In the genomic region with DNA sequence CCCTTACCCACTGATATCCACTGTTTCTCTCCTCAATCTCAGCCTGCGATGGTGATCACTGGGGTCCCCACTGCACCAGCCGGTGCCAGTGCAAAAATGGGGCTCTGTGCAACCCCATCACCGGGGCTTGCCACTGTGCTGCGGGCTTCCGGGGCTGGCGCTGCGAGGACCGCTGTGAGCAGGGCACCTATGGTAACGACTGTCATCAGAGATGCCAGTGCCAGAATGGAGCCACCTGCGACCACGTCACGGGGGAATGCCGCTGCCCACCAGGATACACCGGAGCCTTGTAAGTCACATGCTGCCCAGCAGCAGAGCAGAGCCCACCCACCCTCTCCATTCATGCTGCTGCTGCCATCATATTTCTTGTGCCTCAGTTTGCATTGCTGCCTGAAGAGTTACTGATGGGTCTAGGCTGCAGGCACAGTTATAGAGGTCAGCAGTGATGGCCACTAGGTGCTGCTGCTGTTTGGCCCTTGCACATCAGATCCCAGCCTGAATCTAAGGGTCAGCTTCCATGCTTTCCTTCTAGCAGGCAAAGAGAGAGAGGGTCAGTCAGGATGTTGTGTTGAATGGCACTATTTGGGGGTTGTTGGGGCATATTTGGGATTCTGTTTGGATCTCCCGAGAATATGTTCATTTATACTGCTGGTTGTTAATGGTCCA, we compare ENCODE assay signal across 23 cellular contexts.
DNase-seq lines count a peak whose midpoint lies in the region; ATAC-seq and TF ChIP-seq lines count a peak whose summit lies in the region.
"Had no signal": no experiment of that assay in that cellular context is flagged by ENCODE, and none has a peak within 500 bp of the region (broad histone marks: within the 10 kb centered on the region; RNA-seq: fewer than 3 reads in every experiment).

No MANE protein-coding gene starts in this region.

- no peak overlapping the region for H3K9ac ChIP-seq in mesendoderm (ENCODE audit: low read length)

- no peaks in the 10 kb centered on the region for H3K9me3 Mint-ChIP-seq in endothelial cell (ENCODE audit: unreplicated experiment)
- H3K9me3 Mint-ChIP-seq: activated T-cell treated with anti-CD3 and anti-CD28 coated beads, Interleukin-2, amount 50 U/mL, for 24 hours; brain; neural crest cell had no signal

- H3K56ac ChIP-seq in mesendoderm (ENCODE audit: low read length), result no peak overlapping the region

- peak; percentile 34 for DNase-seq in HT-29 (ENCODE audit: low spot score)
- DNase-seq in choroid plexus epithelial cell (ENCODE audit: low read depth), result no peak
- DNase-seq in mesendoderm, result peak; percentile 8
- no peak for DNase-seq in RWPE1 (ENCODE audit: low spot score)
- DNase-seq in midbrain (lab: John Stamatoyannopoulos, UW), result no peak
- no peak for DNase-seq in endothelial cell (ENCODE audit: low spot score)
- DNase-seq: activated CD4-positive, alpha-beta T cell treated with anti-CD3 and anti-CD28 coated beads for 4 hours; activated naive CD4-positive, alpha-beta T cell; activated T-cell treated with anti-CD3 and anti-CD28 coated beads, Interleukin-2, amount 50 U/mL, for 24 hours; HCEC 1CT; heart left ventricle; KG1; MM.1S; NCI-H2081 treated with DMSO at 0.1 percent for 48 hours; NCI-H226; stimulated activated naive CD4-positive, alpha-beta T cell had no signal

- no peak for ATAC-seq in GM21723 (IDR thresholded peaks at IDR 0.05; ENCODE audit: unreplicated experiment)
- ATAC-seq: heart left ventricle had no signal

- no peaks in the 10 kb centered on the region for H3K79me2 ChIP-seq in mesendoderm (ENCODE audit: control insufficient read depth, insufficient read depth, low read length)

- no peak overlapping the region for H2BK120ac ChIP-seq in mesendoderm (ENCODE audit: low read depth, low read length)

- H3K4me1 Mint-ChIP-seq in endothelial cell (ENCODE audit: unreplicated experiment), result peaks cover 3% of the 10 kb centered on the region

- no peaks in the 10 kb centered on the region for H3K36me3 Mint-ChIP-seq in endothelial cell (ENCODE audit: low read depth, unreplicated experiment)

- H3K27ac Mint-ChIP-seq in endothelial cell (ENCODE audit: unreplicated experiment), result no peak overlapping the region
- H3K27ac Mint-ChIP-seq: activated T-cell treated with anti-CD3 and anti-CD28 coated beads, Interleukin-2, amount 50 U/mL, for 24 hours had no signal

- H2AK5ac ChIP-seq in mesendoderm (ENCODE audit: low read length), result no peak overlapping the region

- POLR2A ChIA-PET in RWPE1 (lab: Yijun Ruan, JAX; ENCODE audit: low non-redundant PET), result no interaction called here

- no peak overlapping the region for H2BK5ac ChIP-seq in mesendoderm (ENCODE audit: low read length)

- no peaks in the 10 kb centered on the region for H3K27me3 Mint-ChIP-seq in endothelial cell (ENCODE audit: unreplicated experiment)

- WGBS in mesendoderm (ENCODE audit: extremely low coverage, insufficient coverage, low lambda C conversion rate), result no CpG with 5 or more reads among the region's 15 CpGs

- H3K23ac ChIP-seq in mesendoderm (ENCODE audit: low read length), result no peak overlapping the region

- H3K18ac ChIP-seq in mesendoderm (ENCODE audit: low read length), result no peak overlapping the region

- H3K4me1 ChIP-seq in mesendoderm (ENCODE audit: control insufficient read depth, low read depth, low read length), result no peaks in the 10 kb centered on the region
- H3K4me1 ChIP-seq: SJSA1 had no signal

- no peak overlapping the region for H2BK15ac ChIP-seq in mesendoderm (replicated peaks; ENCODE audit: low read depth)

- no peak overlapping the region for H3K4me2 ChIP-seq in mesendoderm (ENCODE audit: low read length)

- H3K79me1 ChIP-seq in mesendoderm (ENCODE audit: low read length), result no peaks in the 10 kb centered on the region

- no peak overlapping the region for H4K5ac ChIP-seq in mesendoderm (ENCODE audit: low read length)

- CTCF ChIA-PET in RWPE1 (lab: Yijun Ruan, JAX), result interaction anchor here (0.7 kb wide), 1 partner anchor 124 kb away, joined by 3 read pairs; no protein-coding TSS in a partner anchor

- H3K36me3 ChIP-seq in mesendoderm (ENCODE audit: control insufficient read depth, insufficient read depth, low read length), result no peaks in the 10 kb centered on the region
- H3K36me3 ChIP-seq: heart left ventricle, SJSA1, thoracic aorta had no signal

- H3K4me3 Mint-ChIP-seq in endothelial cell (ENCODE audit: unreplicated experiment), result no peak overlapping the region
- H3K4me3 Mint-ChIP-seq: activated T-cell treated with anti-CD3 and anti-CD28 coated beads, Interleukin-2, amount 50 U/mL, for 24 hours; brain; neural crest cell had no signal

- no peak overlapping the region for H4K8ac ChIP-seq in mesendoderm (ENCODE audit: low read depth, low read length)

- no peak overlapping the region for H3K27ac ChIP-seq in 22Rv1
- H3K27ac ChIP-seq in mesendoderm (ENCODE audit: low read depth, low read length), result no peak overlapping the region
- H3K27ac ChIP-seq in RWPE1, result no peak overlapping the region
- H3K27ac ChIP-seq: epithelial cell of prostate, heart left ventricle, SJSA1, thoracic aorta had no signal

- TF ChIP-seq CTCF in 22Rv1 (IDR thresholded peaks at IDR 0.05) (0 out of 2 replicates have a peak, but pooled peaks have one; percentile 15), choroid plexus epithelial cell (conservative IDR thresholded peaks at IDR 0.05; ENCODE audit: low read depth, low read length) (peak; percentile 16), RWPE1 (conservative IDR thresholded peaks at IDR 0.05; ENCODE audit: low read depth) (no peak), endothelial cell (IDR thresholded peaks at IDR 0.05; ENCODE audit: unreplicated experiment) (no peak)

- H3K4ac ChIP-seq in mesendoderm (ENCODE audit: low read depth, low read length), result no peak overlapping the region

- H3K4me3 ChIP-seq in choroid plexus epithelial cell (ENCODE audit: low read depth, low read length), result no peak overlapping the region
- no peak overlapping the region for H3K4me3 ChIP-seq in mesendoderm (ENCODE audit: low read length)
- H3K4me3 ChIP-seq: heart left ventricle, SJSA1, thoracic aorta had no signal

- no peaks in the 10 kb centered on the region for H3K27me3 ChIP-seq in mesendoderm (ENCODE audit: insufficient read depth, low read length, poor library complexity)

Comparison
In these comparisons a context has a peak if more than half of its experiments do, and no peak if none do; other contexts are left out.
1. CTCF ChIP-seq: peak in 22Rv1 (single experiment) and choroid plexus epithelial cell (single experiment); none in RWPE1 (single experiment) and endothelial cell (single experiment).
2. DNase-seq: peak in HT-29 (single experiment) and mesendoderm (single experiment); none in choroid plexus epithelial cell (single experiment), RWPE1 (single experiment), midbrain (single experiment) and endothelial cell (single experiment).